Comparison of ENCODE assay signal across 31 cellular contexts in the genomic region with DNA sequence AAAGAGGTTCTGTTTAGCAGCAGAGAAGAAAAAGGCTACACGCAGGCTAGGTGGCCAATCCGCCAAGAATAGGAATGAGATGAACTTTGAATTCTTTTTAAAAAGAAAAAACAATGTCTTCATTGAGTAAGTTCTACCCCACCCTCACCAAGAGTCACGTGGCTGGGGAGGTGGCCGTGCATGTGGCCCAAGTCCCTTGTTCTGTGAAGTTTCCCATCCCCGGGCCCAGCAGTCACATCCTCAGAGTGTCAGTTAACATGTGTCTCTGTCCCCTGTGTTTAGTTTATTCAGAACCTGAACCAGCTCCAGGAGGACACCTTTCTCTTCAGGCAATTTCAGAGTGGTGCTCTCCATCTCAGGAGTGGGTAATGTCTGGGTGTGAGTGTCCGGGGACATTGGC. TPM values are rescaled to one million over a fixed set of nuclear protein-coding genes. Genes with fewer than 3 reads are reported as not detected.
"Had no signal": no experiment of that assay in that cellular context is flagged by ENCODE, and none has a peak within 500 bp of the region (broad histone marks: within the 10 kb centered on the region; RNA-seq: fewer than 3 reads in every experiment).

No MANE protein-coding gene starts in this region.

- H3K9me3 ChIP-seq: esophagus squamous epithelium, gastroesophageal sphincter had no signal

- H3K36me3 ChIP-seq: brain microvascular endothelial cell, esophagus squamous epithelium, gastroesophageal sphincter had no signal

- H3K27ac Mint-ChIP-seq: activated CD4-positive, alpha-beta memory T cell treated with anti-CD3 and anti-CD28 coated beads for 36 hours; activated CD4-positive, alpha-beta T cell treated with anti-CD3 and anti-CD28 coated beads for 36 hours; activated CD4-positive, alpha-beta T cell treated with anti-CD3 and anti-CD28 coated beads, Interleukin-2, amount 10 ng/mL, durations not matched to agents 24 days and 14 days; activated CD8-positive, alpha-beta memory T cell treated with anti-CD3 and anti-CD28 coated beads, Interleukin-2, amount 10 ng/mL, durations not matched to agents 7 days and 5 days; activated CD8-positive, alpha-beta T cell treated with anti-CD3 and anti-CD28 coated beads, Interleukin-2, amount 10 ng/mL, durations not matched to agents 7 days and 5 days; activated naive CD8-positive, alpha-beta T cell; activated T-helper 1 cell treated with anti-CD3 and anti-CD28 coated beads, Interleukin-12 subunit alpha, Interleukin-12 subunit beta, Interleukin-2, Interleukin-4 antibody, amounts not matched to agents 30 ng/mL and 10 ng/mL and 1 ng/mL, durations not matched to agents 14 hours and 24 hours and 36 hours; activated T-helper 2 cell treated with anti-CD3 and anti-CD28 coated beads, Interferon-gamma antibody, Interleukin-2, Interleukin-4, amounts not matched to agents 10 μg/mL and 5 μg/mL and 100 μg/mL, durations not matched to agents 14 hours and 24 hours and 36 hours had no signal

- H3K27me3 Mint-ChIP-seq: activated CD8-positive, alpha-beta memory T cell treated with anti-CD3 and anti-CD28 coated beads, Interleukin-2, amount 10 ng/mL, durations not matched to agents 7 days and 5 days had no signal

- H3K27ac ChIP-seq: brain microvascular endothelial cell, epithelial cell of prostate, esophagus squamous epithelium, gastroesophageal sphincter had no signal

- H3K9me3 Mint-ChIP-seq: activated CD4-positive, alpha-beta memory T cell treated with anti-CD3 and anti-CD28 coated beads for 36 hours; activated CD4-positive, alpha-beta T cell treated with anti-CD3 and anti-CD28 coated beads, Interleukin-2, amount 10 ng/mL, durations not matched to agents 24 days and 14 days; activated T-helper 1 cell treated with anti-CD3 and anti-CD28 coated beads, Interleukin-12 subunit alpha, Interleukin-12 subunit beta, Interleukin-2, Interleukin-4 antibody, amounts not matched to agents 30 ng/mL and 10 ng/mL and 1 ng/mL, durations not matched to agents 14 hours and 24 hours and 36 hours; activated T-helper 2 cell treated with anti-CD3 and anti-CD28 coated beads, Interferon-gamma antibody, Interleukin-2, Interleukin-4, amounts not matched to agents 10 μg/mL and 5 μg/mL and 100 μg/mL, durations not matched to agents 14 hours and 24 hours and 36 hours had no signal

- H3K36me3 Mint-ChIP-seq: activated CD4-positive, alpha-beta memory T cell treated with anti-CD3 and anti-CD28 coated beads for 36 hours; activated CD8-positive, alpha-beta memory T cell treated with anti-CD3 and anti-CD28 coated beads, Interleukin-2, amount 10 ng/mL, durations not matched to agents 7 days and 5 days; activated naive CD8-positive, alpha-beta T cell had no signal

- DNase-seq: activated CD4-positive, alpha-beta memory T cell treated with anti-CD3 and anti-CD28 coated beads for 36 hours; activated CD4-positive, alpha-beta T cell treated with anti-CD3 and anti-CD28 coated beads for 36 hours; activated CD4-positive, alpha-beta T cell treated with anti-CD3 and anti-CD28 coated beads, Interleukin-2, amount 10 ng/mL, durations not matched to agents 24 days and 14 days; activated CD8-positive, alpha-beta memory T cell treated with anti-CD3 and anti-CD28 coated beads, Interleukin-2, amount 10 ng/mL, durations not matched to agents 7 days and 5 days; activated CD8-positive, alpha-beta memory T cell treated with anti-CD3 and anti-CD28 coated beads, Interleukin-2, amount 50 U/mL, for 4 hours; activated CD8-positive, alpha-beta T cell treated with anti-CD3 and anti-CD28 coated beads, Interleukin-2, amount 10 ng/mL, durations not matched to agents 7 days and 5 days; activated effector memory CD4-positive, alpha-beta T cell treated with anti-CD3 and anti-CD28 coated beads, Interleukin-2, amount 50 U/mL, for 16 hours; activated naive CD4-positive, alpha-beta T cell treated with anti-CD3 and anti-CD28 coated beads, Interleukin-2, amount 50 U/mL, for 16 hours; activated naive CD4-positive, alpha-beta T cell treated with Interleukin-2 at 50 U/mL for 16 hours; activated T-cell treated with anti-CD3 and anti-CD28 coated beads, Interleukin-2, amount 50 U/mL, for 1 hour; activated T-cell treated with anti-CD3 and anti-CD28 coated beads, Interleukin-2, amount 50 U/mL, for 48 hours; amniotic stem cell; anterior cingulate cortex; brain microvascular endothelial cell; caudate nucleus; cortex of kidney; effector CD8-positive, alpha-beta T cell; esophagus squamous epithelium; foreskin melanocyte; T-helper 2 cell had no signal

- H3K4me1 Mint-ChIP-seq: activated CD4-positive, alpha-beta T cell treated with anti-CD3 and anti-CD28 coated beads for 36 hours; activated CD4-positive, alpha-beta T cell treated with anti-CD3 and anti-CD28 coated beads, Interleukin-2, amount 10 ng/mL, durations not matched to agents 24 days and 14 days; activated CD8-positive, alpha-beta memory T cell treated with anti-CD3 and anti-CD28 coated beads, Interleukin-2, amount 10 ng/mL, durations not matched to agents 7 days and 5 days had no signal

- ATAC-seq: activated CD4-positive, alpha-beta T cell treated with anti-CD3 and anti-CD28 coated beads for 36 hours; activated CD4-positive, CD25-positive, alpha-beta regulatory T cell treated with anti-CD3 and anti-CD28 coated beads, Interleukin-2, amount 50 U/mL, for 24 hours; activated CD8-positive, alpha-beta memory T cell treated with anti-CD3 and anti-CD28 coated beads, Interleukin-2, amount 10 ng/mL, durations not matched to agents 7 days and 5 days; activated CD8-positive, alpha-beta T cell treated with anti-CD3 and anti-CD28 coated beads, Interleukin-2, amount 10 ng/mL, durations not matched to agents 7 days and 5 days; gastroesophageal sphincter had no signal

- H3K4me1 ChIP-seq: esophagus squamous epithelium, gastroesophageal sphincter had no signal

- H3K4me3 ChIP-seq: esophagus squamous epithelium, gastroesophageal sphincter had no signal

- FAIRE-seq: astrocyte, bronchial epithelial cell, colon, endometrium, endothelial cell of umbilical vein had no signal

- H3K4me3 Mint-ChIP-seq: activated CD4-positive, alpha-beta memory T cell treated with anti-CD3 and anti-CD28 coated beads for 36 hours; activated CD4-positive, alpha-beta T cell treated with anti-CD3 and anti-CD28 coated beads for 36 hours; activated CD4-positive, alpha-beta T cell treated with anti-CD3 and anti-CD28 coated beads, Interleukin-2, amount 10 ng/mL, durations not matched to agents 24 days and 14 days; activated CD8-positive, alpha-beta memory T cell treated with anti-CD3 and anti-CD28 coated beads, Interleukin-2, amount 10 ng/mL, durations not matched to agents 7 days and 5 days; activated CD8-positive, alpha-beta T cell treated with anti-CD3 and anti-CD28 coated beads, Interleukin-2, amount 10 ng/mL, durations not matched to agents 7 days and 5 days; activated naive CD8-positive, alpha-beta T cell; activated T-helper 1 cell treated with anti-CD3 and anti-CD28 coated beads, Interleukin-12 subunit alpha, Interleukin-12 subunit beta, Interleukin-2, Interleukin-4 antibody, amounts not matched to agents 30 ng/mL and 10 ng/mL and 1 ng/mL, durations not matched to agents 14 hours and 24 hours and 36 hours had no signal

RNA-seq across cellular contexts. Expression of gene MCF2L, which starts 57.1 kb away (rescaled TPM):
- total RNA-seq: activated T-helper 1 cell treated with anti-CD3 and anti-CD28 coated beads, Interleukin-12 subunit alpha, Interleukin-12 subunit beta, Interleukin-2, Interleukin-4 antibody, amounts not matched to agents 30 ng/mL and 10 ng/mL and 1 ng/mL, durations not matched to agents 14 hours and 24 hours and 36 hours had no signal
